In genomic region chr5:157066950-157067349, GRCh38 we compare ENCODE assay signal across 16 cellular contexts. TPM values are rescaled to one million over a fixed set of nuclear protein-coding genes. Genes with fewer than 3 reads are reported as not detected.
"Had no signal": no experiment of that assay in that cellular context is flagged by ENCODE, and none has a peak within 500 bp of the region (broad histone marks: within the 10 kb centered on the region; RNA-seq: fewer than 3 reads in every experiment).

No MANE protein-coding gene starts in this region.

- H3K27ac ChIP-seq: breast epithelium, dorsolateral prefrontal cortex, prostate gland had no signal

- H3K4me3 ChIP-seq: breast epithelium, dorsolateral prefrontal cortex, prostate gland had no signal

- H3K36me3 ChIP-seq: breast epithelium, prostate gland had no signal

- DNase-seq: activated CD4-positive, alpha-beta T cell treated with anti-CD3 and anti-CD28 coated beads, Interleukin-2, amount 10 ng/mL, durations not matched to agents 7 days and 5 days; activated CD4-positive, CD25-positive, alpha-beta regulatory T cell; activated effector memory CD4-positive, alpha-beta T cell treated with anti-CD3 and anti-CD28 coated beads, Interleukin-2, amount 50 U/mL, for 16 hours; activated T-cell treated with anti-CD3 and anti-CD28 coated beads, Interleukin-2, amount 50 U/mL, for 24 hours; anterior cingulate cortex; dorsolateral prefrontal cortex; glutamatergic neuron; occipital lobe; stimulated activated CD4-positive, alpha-beta T cell treated with anti-CD3 and anti-CD28 coated beads, Interleukin-2, amount 100 ng/mL, for 24 hours; stimulated activated naive CD4-positive, alpha-beta T cell treated with Interleukin-2 at 50 U/mL for 16 hours; T-helper 2 cell had no signal

- H3K9me3 ChIP-seq: breast epithelium, prostate gland had no signal

- ATAC-seq: natural killer cell treated with Interleukin-12 subunit alpha and Interleukin-12 subunit beta and Interleukin-15 and Interleukin-18, amount 100 ng/mL, for 72 hours; sciatic nerve had no signal

- H3K4me1 ChIP-seq: breast epithelium, prostate gland had no signal

- H3K27me3 ChIP-seq: breast epithelium, dorsolateral prefrontal cortex had no signal

RNA-seq across cellular contexts. Expression of gene HAVCR1, which starts 8.0 kb away (rescaled TPM):
- polyA plus RNA-seq: esophagus had no signal
